Comparison of ENCODE assay signal across 12 cellular contexts in genomic region chr4:112521123-112522116, GRCh38. TPM values are rescaled to one million over a fixed set of nuclear protein-coding genes. Genes with fewer than 3 reads are reported as not detected.
DNase-seq lines count a peak whose midpoint lies in the region; ATAC-seq, FAIRE-seq and TF ChIP-seq lines count a peak whose summit lies in the region.
"Had no signal": no experiment of that assay in that cellular context is flagged by ENCODE, and none has a peak within 500 bp of the region (broad histone marks: within the 10 kb centered on the region; RNA-seq: fewer than 3 reads in every experiment).

No MANE protein-coding gene starts in this region.

- H3K79me2 ChIP-seq in endothelial cell of umbilical vein (ENCODE audit: control insufficient read depth, insufficient read depth, low read length) = no peaks in the 10 kb centered on the region

- peaks cover 34% of the 10 kb centered on the region for H3K4me1 ChIP-seq in HUES64 (ENCODE audit: insufficient read depth, low read length)
- H3K4me1 ChIP-seq in endothelial cell of umbilical vein (ENCODE audit: control insufficient read depth, extremely low read depth, insufficient read depth, low read length) = peaks cover 10% of the 10 kb centered on the region
- H3K4me1 ChIP-seq in skeletal muscle satellite cell (ENCODE audit: control insufficient read depth, insufficient read depth, low read length) = peaks cover 16% of the 10 kb centered on the region

- H3K4me3 Mint-ChIP-seq in activated CD4-positive, alpha-beta T cell treated with anti-CD3 and anti-CD28 coated beads, Interleukin-2, amount 10 ng/mL, durations not matched to agents 24 days and 14 days = peak overlapping the region; percentile 75

- no peak for TF ChIP-seq CTCF in endothelial cell of umbilical vein (IDR thresholded peaks at IDR 0.05; ENCODE audit: extremely low read depth in 1 of 2, insufficient read depth in 1 of 2, low read depth in 1 of 2, low read length in 2 of 2)

- H3K9me3 ChIP-seq in HUES64 (ENCODE audit: insufficient read depth, low read depth, low read length) (no peaks in the 10 kb centered on the region), endothelial cell of umbilical vein (replicated peaks; ENCODE audit: control insufficient read depth, insufficient read depth, low read length) (no peaks in the 10 kb centered on the region), skeletal muscle satellite cell (replicated peaks; ENCODE audit: low read length) (peaks cover 10% of the 10 kb centered on the region)

- H3K9me1 ChIP-seq in endothelial cell of umbilical vein (replicated peaks; ENCODE audit: control insufficient read depth, extremely low read depth, insufficient read depth, low read length) = no peaks in the 10 kb centered on the region

- no peak overlapping the region for H3K27ac Mint-ChIP-seq in activated CD4-positive, alpha-beta T cell treated with anti-CD3 and anti-CD28 coated beads, Interleukin-2, amount 10 ng/mL, durations not matched to agents 24 days and 14 days

- intact Hi-C loops in activated CD4-positive, alpha-beta T cell treated with anti-CD3 and anti-CD28 coated beads, Interleukin-2, amount 10 ng/mL, durations not matched to agents 24 days and 14 days (cut with micrococcal nuclease) = loop anchor here (5.0 to 10.0 kb wide), 4 partner anchors 83 to 309 kb away; partner anchors contain the start of gene AP1AR
- intact Hi-C loops in endothelial cell of umbilical vein (cut with micrococcal nuclease) = loop anchor here (5.0 kb wide), 5 partner anchors 116 to 459 kb away; partner anchors contain the start of genes AP1AR, LARP7 and ZGRF1

- H3K9ac ChIP-seq in HUES64 (ENCODE audit: low read depth, low read length) (no peak overlapping the region), endothelial cell of umbilical vein (replicated peaks; ENCODE audit: extremely low read depth, insufficient read depth, low read length) (no peak overlapping the region), skeletal muscle satellite cell (ENCODE audit: low read depth, low read length) (no peak overlapping the region)

- H4K20me1 ChIP-seq in endothelial cell of umbilical vein (replicated peaks; ENCODE audit: control insufficient read depth, extremely low read depth, insufficient read depth, low read length) = peaks cover 3% of the 10 kb centered on the region

- POLR2A ChIA-PET in endothelial cell of umbilical vein (lab: Charles Lee) = no interaction called here

- BruUV-seq in endothelial cell of umbilical vein (replicated peaks; lab: Mats Ljungman, UMichigan) = no TSS peak

- CTCF ChIA-PET in endothelial cell of umbilical vein (lab: Charles Lee) = interaction anchor here (1.1 to 4.0 kb wide), 6 partner anchors 9 to 194 kb away, joined by 3 to 23 read pairs (median 4); no protein-coding TSS in a partner anchor

- H3K27me3 Mint-ChIP-seq in activated CD4-positive, alpha-beta T cell treated with anti-CD3 and anti-CD28 coated beads, Interleukin-2, amount 10 ng/mL, durations not matched to agents 24 days and 14 days = peaks cover 80% of the 10 kb centered on the region

- peaks cover 46% of the 10 kb centered on the region for H3K4me1 Mint-ChIP-seq in activated CD4-positive, alpha-beta T cell treated with anti-CD3 and anti-CD28 coated beads, Interleukin-2, amount 10 ng/mL, durations not matched to agents 24 days and 14 days

- peaks cover 4% of the 10 kb centered on the region for H3K36me3 Mint-ChIP-seq in activated CD4-positive, alpha-beta T cell treated with anti-CD3 and anti-CD28 coated beads, Interleukin-2, amount 10 ng/mL, durations not matched to agents 24 days and 14 days (ENCODE audit: low read depth)

- dilution Hi-C loops in endothelial cell of umbilical vein (cut with MboI; ENCODE audit: extremely low pct_ligation_motif_present, low sequenced_read_pairs) = no loop called here

- no peak for TF ChIP-seq POLR2A in endothelial cell of umbilical vein (IDR thresholded peaks at IDR 0.05; ENCODE audit: low read depth, low read length)

- H3K4me2 ChIP-seq in endothelial cell of umbilical vein (ENCODE audit: insufficient read depth, low read length) = no peak overlapping the region
- H3K4me2 ChIP-seq in skeletal muscle satellite cell (ENCODE audit: low read length) = peak overlapping the region; percentile 23

- no peak overlapping the region for H2AFZ ChIP-seq in endothelial cell of umbilical vein (ENCODE audit: low read depth, low read length)

- peak; percentile 72 for DNase-seq in activated CD4-positive, alpha-beta T cell treated with anti-CD3 and anti-CD28 coated beads, Interleukin-2, amount 10 ng/mL, durations not matched to agents 24 days and 14 days
- no peak for DNase-seq in activated CD4-positive, alpha-beta T cell treated with anti-CD3 and anti-CD28 coated beads for 1 hour
- DNase-seq in endothelial cell of umbilical vein (ENCODE audit: low read depth, low spot score) (no peak), GDM1 (lab: John Stamatoyannopoulos, UW) (no peak), NK-92 (lab: John Stamatoyannopoulos, UW; ENCODE audit: unreplicated experiment) (no peak)
- DNase-seq: activated effector memory CD4-positive, alpha-beta T cell treated with anti-CD3 and anti-CD28 coated beads, Interleukin-2, amount 50 U/mL, for 16 hours; dorsolateral prefrontal cortex; NCI-H345 had no signal

- 1% methylated on average over 30 of the region's 30 CpGs for WGBS in HUES64

- FAIRE-seq in endothelial cell of umbilical vein (lab: Jason Lieb, UNC) = no peak
- FAIRE-seq: HTR-8/SVneo had no signal

- peaks cover 99% of the 10 kb centered on the region for H3K27me3 ChIP-seq in HUES64 (ENCODE audit: insufficient read depth, low read length)
- peaks cover 81 to 97% of the 10 kb centered on the region in 2 experiments for H3K27me3 ChIP-seq in endothelial cell of umbilical vein (ENCODE audit: control insufficient read depth in 2 of 2, insufficient read depth in 2 of 2, low read length in 2 of 2)
- H3K27me3 ChIP-seq in skeletal muscle satellite cell (ENCODE audit: control insufficient read depth, insufficient read depth, low read length) = peaks cover 84% of the 10 kb centered on the region

- peaks cover 7% of the 10 kb centered on the region for H3K9me3 Mint-ChIP-seq in activated CD4-positive, alpha-beta T cell treated with anti-CD3 and anti-CD28 coated beads, Interleukin-2, amount 10 ng/mL, durations not matched to agents 24 days and 14 days

- H3K4me3 ChIP-seq in HUES64 (ENCODE audit: low read length) (peak overlapping the region; percentile 42), endothelial cell of umbilical vein (replicated peaks in 1 of 3; ENCODE audit: insufficient read depth in 1 of 3, low read depth in 1 of 3, low read length in 3 of 3) (no peak overlapping the region), skeletal muscle satellite cell (ENCODE audit: low read length) (no peak overlapping the region)
- H3K4me3 ChIP-seq: dorsolateral prefrontal cortex had no signal

- H3K27ac ChIP-seq in HUES64 (ENCODE audit: low read depth, low read length) (no peak overlapping the region), endothelial cell of umbilical vein (ENCODE audit: insufficient read depth, low read depth, low read length) (no peak overlapping the region)
- H3K27ac ChIP-seq: dorsolateral prefrontal cortex had no signal

- H3K36me3 ChIP-seq in HUES64 (ENCODE audit: insufficient read depth, low read length) (no peaks in the 10 kb centered on the region), endothelial cell of umbilical vein (ENCODE audit: control insufficient read depth in 2 of 2, extremely low read depth in 1 of 2, insufficient read depth in 2 of 2, low read length in 2 of 2) (no peaks in the 10 kb centered on the region), skeletal muscle satellite cell (ENCODE audit: insufficient read depth, low read length) (no peaks in the 10 kb centered on the region)

- ATAC-seq in HG02588 (IDR thresholded peaks at IDR 0.05; ENCODE audit: unreplicated experiment) = no peak

TF ChIP-seq in endothelial cell of umbilical vein, 7 proteins besides CTCF, POLR2A, EP300 and RAD21:
- TF ChIP-seq EZH2 (IDR thresholded peaks at IDR 0.05; ENCODE audit: borderline replicate concordance, low read depth, low read length, severe bottlenecking) (peak; percentile 88), MAX (IDR thresholded peaks at IDR 0.05; ENCODE audit: insufficient read depth, insufficient read length) (no peak)

RNA-seq across cellular contexts. Expression of gene NEUROG2, which starts 5.4 kb away (rescaled TPM):
- total RNA-seq in activated CD4-positive, alpha-beta T cell treated with anti-CD3 and anti-CD28 coated beads, Interleukin-2, amount 10 ng/mL, durations not matched to agents 24 days and 14 days = 0.16 and 0.17 TPM in 2 replicates
- not detected for polyA plus RNA-seq in HUES64 (2013, experiment 1 of 2)
- polyA plus RNA-seq in HUES64 (2013, experiment 2 of 2) = not detected
- not detected in 2 replicates for total RNA-seq in endothelial cell of umbilical vein
- not detected in 2 replicates for polyA plus RNA-seq in endothelial cell of umbilical vein
- polyA plus RNA-seq in endothelial cell of umbilical vein (2011; cell fraction: cytosol; rRNA removed) = not detected in 2 replicates
- polyA plus RNA-seq in endothelial cell of umbilical vein (2011; cell fraction: nucleus; rRNA removed) = not detected in 2 replicates
- polyA plus RNA-seq in endothelial cell of umbilical vein (2012) = not detected in 2 replicates
- polyA minus RNA-seq in endothelial cell of umbilical vein = not detected in 2 replicates
- polyA minus RNA-seq in endothelial cell of umbilical vein (2011; cell fraction: cytosol; rRNA and poly(A)+ RNA removed) = not detected
- polyA minus RNA-seq in endothelial cell of umbilical vein (2011; cell fraction: nucleus; rRNA and poly(A)+ RNA removed) = not detected in 2 replicates
- not detected in 2 replicates for total RNA-seq in skeletal muscle satellite cell (2012; rRNA removed)
